8 cellular contexts compared by ENCODE assay signal in genomic region chr12:94644141-94644575, GRCh38. TPM values are rescaled to one million over a fixed set of nuclear protein-coding genes. Genes with fewer than 3 reads are reported as not detected.
DNase-seq lines count a peak whose midpoint lies in the region; ATAC-seq and TF ChIP-seq lines count a peak whose summit lies in the region.

No MANE protein-coding gene starts in this region.

- no peak for TF ChIP-seq EP300 in gastroesophageal sphincter (IDR thresholded peaks at IDR 0.05)

- ATAC-seq in GM21825 (IDR thresholded peaks at IDR 0.05; ENCODE audit: unreplicated experiment) = peak; percentile 32
- ATAC-seq in gastroesophageal sphincter = peak; percentile 21
- no peak for ATAC-seq in GM21515 (IDR thresholded peaks at IDR 0.05; ENCODE audit: unreplicated experiment)
- no peak for ATAC-seq in HG03565 (IDR thresholded peaks at IDR 0.05; ENCODE audit: unreplicated experiment)

- peaks cover 11% of the 10 kb centered on the region for H3K4me1 ChIP-seq in CD4-positive, alpha-beta memory T cell (ENCODE audit: insufficient read depth, low read length)
- H3K4me1 ChIP-seq in SJSA1 (replicated peaks) = peaks cover 29% of the 10 kb centered on the region
- peaks cover 0 to 42% (median 0%) of the 10 kb centered on the region in 3 donors for H3K4me1 ChIP-seq in gastroesophageal sphincter

- no peak overlapping the region for H3K27ac ChIP-seq in CD4-positive, alpha-beta memory T cell (ENCODE audit: low read depth, low read length)
- H3K27ac ChIP-seq in SJSA1 = peak overlapping the region; percentile 36
- H3K27ac ChIP-seq in gastroesophageal sphincter = peak overlapping the region in 3 of 4 donors; percentile 23 to 39 (median 29)

- peaks cover 0 to 4% of the 10 kb centered on the region in 2 donors for H3K36me3 Mint-ChIP-seq in CD4-positive, alpha-beta memory T cell
- H3K36me3 Mint-ChIP-seq in stimulated activated naive CD8-positive, alpha-beta T cell treated with anti-CD3 and anti-CD28 coated beads, Interleukin-15, Interleukin-2, amounts not matched to agents 100 ng/mL and 50 ng/mL, for 24 hours (ENCODE audit: low read depth) = no peaks in the 10 kb centered on the region

- H3K27me3 ChIP-seq in CD4-positive, alpha-beta memory T cell (ENCODE audit: insufficient read depth, low read length) = no peaks in the 10 kb centered on the region
- H3K27me3 ChIP-seq in SJSA1 (replicated peaks) (no peaks in the 10 kb centered on the region), gastroesophageal sphincter (no peaks in the 10 kb centered on the region)

- H3K4me1 Mint-ChIP-seq in CD4-positive, alpha-beta memory T cell = peaks cover 13 to 53% (median 19%) of the 10 kb centered on the region in 4 donors
- peaks cover 47% of the 10 kb centered on the region for H3K4me1 Mint-ChIP-seq in stimulated activated naive CD8-positive, alpha-beta T cell treated with anti-CD3 and anti-CD28 coated beads, Interleukin-15, Interleukin-2, amounts not matched to agents 100 ng/mL and 50 ng/mL, for 24 hours (ENCODE audit: low read depth)

- no peak for TF ChIP-seq POLR2A in gastroesophageal sphincter (IDR thresholded peaks at IDR 0.05)

- intact Hi-C loops in CD4-positive, alpha-beta memory T cell (cut with micrococcal nuclease) = loop anchor here (10.0 kb wide), 1 partner anchor 499 kb away; the partner anchor contains the start of gene PLXNC1

- CTCF ChIA-PET in CD4-positive, alpha-beta memory T cell (lab: Charles Lee; ENCODE audit: partially characterized antibody) = no interaction called here

- POLR2A ChIA-PET in CD4-positive, alpha-beta memory T cell (lab: Charles Lee; ENCODE audit: partially characterized antibody) = no interaction called here

- H3K4me3 ChIP-seq in CD4-positive, alpha-beta memory T cell (ENCODE audit: low read length in 2 of 2) = no peak overlapping the region
- H3K4me3 ChIP-seq in SJSA1 = peak overlapping the region; percentile 9
- H3K4me3 ChIP-seq in gastroesophageal sphincter = no peak overlapping the region

- WGBS in gastroesophageal sphincter (ENCODE audit: low coverage in 1 of 2), 2 donors = 53 to 87% methylated on average over 6 to 9 of the region's 9 CpGs

- no peak for DNase-seq in CD4-positive, alpha-beta memory T cell
- DNase-seq in SJSA1 (ENCODE audit: low read depth in 1 of 2, low spot score in 2 of 2) (peak in 1 of 2 experiments; percentile 50), medulla oblongata (ENCODE audit: extremely low spot score) (no peak)

- TF ChIP-seq CTCF in gastroesophageal sphincter (IDR thresholded peaks at IDR 0.05) = no peak

- H3K4me3 Mint-ChIP-seq in CD4-positive, alpha-beta memory T cell = peak overlapping the region in 7 of 8 donors; percentile 1 to 69 (median 55)
- peak overlapping the region; percentile 49 for H3K4me3 Mint-ChIP-seq in stimulated activated naive CD8-positive, alpha-beta T cell treated with anti-CD3 and anti-CD28 coated beads, Interleukin-15, Interleukin-2, amounts not matched to agents 100 ng/mL and 50 ng/mL, for 24 hours

- H3K9me3 Mint-ChIP-seq in CD4-positive, alpha-beta memory T cell = no peaks in the 10 kb centered on the region
- no peaks in the 10 kb centered on the region for H3K9me3 Mint-ChIP-seq in stimulated activated naive CD8-positive, alpha-beta T cell treated with anti-CD3 and anti-CD28 coated beads, Interleukin-15, Interleukin-2, amounts not matched to agents 100 ng/mL and 50 ng/mL, for 24 hours

- H3K9me3 ChIP-seq in CD4-positive, alpha-beta memory T cell (ENCODE audit: control insufficient read depth in 1 of 2, low read length in 2 of 2) = no peaks in the 10 kb centered on the region
- H3K9me3 ChIP-seq in SJSA1 (replicated peaks) (no peaks in the 10 kb centered on the region), gastroesophageal sphincter (no peaks in the 10 kb centered on the region)

- H3K36me3 ChIP-seq in CD4-positive, alpha-beta memory T cell (ENCODE audit: insufficient read depth, low read length) = no peaks in the 10 kb centered on the region
- H3K36me3 ChIP-seq in SJSA1 (no peaks in the 10 kb centered on the region), gastroesophageal sphincter (peaks cover 0 to 8% of the 10 kb centered on the region in 2 donors)

- H3K27me3 Mint-ChIP-seq in CD4-positive, alpha-beta memory T cell = peaks cover 24 to 26% of the 10 kb centered on the region in 2 donors
- peaks cover 43% of the 10 kb centered on the region for H3K27me3 Mint-ChIP-seq in stimulated activated naive CD8-positive, alpha-beta T cell treated with anti-CD3 and anti-CD28 coated beads, Interleukin-15, Interleukin-2, amounts not matched to agents 100 ng/mL and 50 ng/mL, for 24 hours

- H3K27ac Mint-ChIP-seq in CD4-positive, alpha-beta memory T cell = peak overlapping the region in 6 of 7 donors; percentile 19 to 74 (median 54)
- H3K27ac Mint-ChIP-seq in stimulated activated naive CD8-positive, alpha-beta T cell treated with anti-CD3 and anti-CD28 coated beads, Interleukin-15, Interleukin-2, amounts not matched to agents 100 ng/mL and 50 ng/mL, for 24 hours = peak overlapping the region; percentile 8

RNA-seq across cellular contexts. Expression of gene TMCC3, which starts 6.2 kb away (rescaled TPM):
- under 1 TPM; 0.23 to 0.36 TPM for total RNA-seq in CD4-positive, alpha-beta memory T cell
- under 1 TPM; 0.14 to 0.91 TPM for polyA plus RNA-seq in CD4-positive, alpha-beta memory T cell
- 0.81 and 1.9 TPM in 2 replicates for total RNA-seq in SJSA1 (2014; rRNA removed; shearing (Covaris generic))
- total RNA-seq in gastroesophageal sphincter = 10 to 100 TPM in 3 of 4 donors, 1 to 10 TPM in 1; 9.2 to 24.7 (median 20.2) TPM

Comparison
In these comparisons a context has a peak if more than half of its experiments do, and no peak if none do; other contexts are left out.
1. ATAC-seq: peak in GM21825 (single experiment) and gastroesophageal sphincter (single experiment); none in GM21515 (single experiment) and HG03565 (single experiment).